Comparison of ENCODE assay signal across 9 cellular contexts in the genomic region with DNA sequence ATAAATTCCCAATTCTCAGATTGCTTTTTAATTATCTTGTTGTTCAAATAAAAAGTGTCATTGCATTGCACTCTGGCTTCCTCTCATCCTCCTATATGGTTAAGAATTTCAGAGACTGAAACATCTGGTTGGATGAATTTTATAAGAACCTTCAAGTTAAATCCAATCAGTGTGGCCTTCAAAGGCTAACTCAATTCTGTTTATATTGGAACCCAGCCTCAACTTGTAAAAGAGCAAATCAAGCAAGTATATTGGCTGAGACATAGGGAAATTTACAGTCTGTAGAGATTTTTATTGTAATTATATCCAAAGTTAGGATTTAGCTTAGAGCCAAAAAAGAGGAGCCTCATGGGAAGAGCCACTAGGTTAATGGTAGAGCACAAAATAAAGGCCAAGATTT.
"Had no signal": no experiment of that assay in that cellular context is flagged by ENCODE, and none has a peak within 500 bp of the region (broad histone marks: within the 10 kb centered on the region; RNA-seq: fewer than 3 reads in every experiment).

No MANE protein-coding gene starts in this region.

- H3K4me1 ChIP-seq: HAP-1 had no signal

- ATAC-seq: GM23338, HCT116 had no signal

- DNase-seq: GM23248, GOT3, H7, H9, HCEC 1CT, HFFc6 had no signal

- H3K9ac ChIP-seq: GM23248 had no signal

- H3K4me2 ChIP-seq: GM23338 had no signal

- H3K4me3 ChIP-seq: GM23248, GM23338, HAP-1 had no signal

- H3K9me3 ChIP-seq: HAP-1 had no signal

- H3K27ac ChIP-seq: GM23248 had no signal

- H2AFZ ChIP-seq: GM23248 had no signal

- H3K36me3 ChIP-seq: HAP-1 had no signal
